ENCODE assay signal across 8 cellular contexts in the genomic region with DNA sequence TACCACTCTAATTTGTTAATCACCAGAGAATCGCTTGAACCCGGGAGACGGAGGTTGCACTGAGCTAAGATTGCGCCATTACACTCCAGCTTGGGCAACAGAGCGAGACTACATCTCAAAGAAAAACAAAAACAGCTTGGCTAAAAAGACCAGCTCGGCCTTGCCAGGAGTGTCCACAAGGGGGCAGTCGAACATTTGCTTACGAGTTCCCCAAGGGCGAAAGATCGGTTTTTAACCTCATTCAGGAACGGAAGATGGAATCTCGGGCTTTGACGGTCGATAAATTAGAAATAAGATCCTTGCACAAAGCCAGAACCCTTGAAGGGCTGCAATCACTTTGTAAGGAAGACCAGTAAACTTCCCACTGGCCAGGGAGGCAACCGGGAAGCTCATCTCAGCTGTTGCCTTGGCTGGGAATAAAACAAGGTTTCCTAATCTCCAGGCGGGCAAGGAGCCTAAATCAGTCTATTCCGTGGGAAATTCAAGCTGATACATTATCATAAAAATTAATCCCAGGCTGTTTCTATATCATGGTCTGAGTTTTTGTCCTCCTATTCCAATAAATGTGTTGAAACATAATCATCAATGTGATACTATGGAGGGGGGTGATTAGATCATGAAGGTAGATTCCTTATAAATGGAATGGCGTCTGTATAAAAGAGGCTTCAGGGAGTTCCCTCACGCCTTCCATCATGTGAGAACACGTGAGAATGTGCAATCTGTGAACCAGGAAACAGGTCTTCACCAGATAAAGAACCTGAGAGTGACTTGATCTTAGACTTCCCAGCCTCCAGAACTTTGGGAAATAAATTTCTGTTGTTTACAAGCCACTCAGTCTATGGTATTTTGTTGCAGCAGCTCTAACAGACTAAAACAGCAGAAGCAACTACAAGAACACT. TPM values are rescaled to one million over a fixed set of nuclear protein-coding genes. Genes with fewer than 3 reads are reported as not detected.
DNase-seq lines count a peak whose midpoint lies in the region; ATAC-seq and TF ChIP-seq lines count a peak whose summit lies in the region.

No MANE protein-coding gene starts in this region.

- no peak for TF ChIP-seq POLR2A in stomach (IDR thresholded peaks at IDR 0.05)

- WGBS in neuronal stem cell (ENCODE audit: extremely low coverage in 2 of 2, insufficient read length in 2 of 2, insufficient replicate concordance in 1 of 2), 2 donors, result no CpG with 5 or more reads among the region's 20 CpGs
- 5 to 9% (median 7%) methylated on average over 20 of the region's 20 CpGs for WGBS in stomach, 5 donors

- TF ChIP-seq EP300 in stomach (IDR thresholded peaks at IDR 0.05), result no peak

- H3K79me1 ChIP-seq in neuronal stem cell (ENCODE audit: low read depth, low read length), result no peaks in the 10 kb centered on the region

- H4K8ac ChIP-seq in neuronal stem cell (ENCODE audit: low read depth, low read length), result no peak overlapping the region

- no peak overlapping the region for H3K14ac ChIP-seq in neuronal stem cell (ENCODE audit: low read length)

- H3K27me3 ChIP-seq in neuronal stem cell (ENCODE audit: control insufficient read depth in 3 of 3, insufficient read depth in 3 of 3, low read depth in 1 of 3, low read length in 3 of 3), result peaks cover 0 to 11% (median 0%) of the 10 kb centered on the region in 3 experiments
- H3K27me3 ChIP-seq in stomach, result peaks cover 0 to 33% (median 0%) of the 10 kb centered on the region in 3 donors

- intact Hi-C loops in stomach (cut with DNase I; ENCODE audit: low total_unique reads), result loop anchor here (10.0 kb wide), 1 partner anchor 72 kb away; the partner anchor contains the start of gene CD248

- CTCF ChIA-PET in RWPE1 (lab: Yijun Ruan, JAX), result interaction anchor here (0.6 to 2.7 kb wide), 17 partner anchors 9 to 991 kb away, joined by 3 to 24 read pairs (median 4); partner anchors contain the start of genes B4GAT1, BRMS1, CD248 and RIN1

- peak overlapping the region; percentile 6 to 35 for H3K4me3 ChIP-seq in foreskin fibroblast (ENCODE audit: low read depth in 1 of 2, low read length in 2 of 2)
- peak overlapping the region in 1 of 2 donors; percentile 31 for H3K4me3 ChIP-seq in neuronal stem cell (ENCODE audit: low read length in 2 of 2)
- peak overlapping the region in 3 of 4 donors; percentile 22 to 32 (median 29) for H3K4me3 ChIP-seq in stomach

- H3K27ac ChIP-seq in RWPE1 (no peak overlapping the region), neuronal stem cell (replicated peaks; ENCODE audit: low read length) (no peak overlapping the region), stomach (peak overlapping the region in 1 of 5 donors; percentile 21)

- no peak overlapping the region for H4K91ac ChIP-seq in neuronal stem cell (ENCODE audit: low read depth, low read length, poor library complexity)

- DNase-seq in DMS53 (lab: John Stamatoyannopoulos, UW) (peak; percentile 92), M059J (ENCODE audit: low read depth) (peak; percentile 79), RWPE1 (ENCODE audit: low spot score) (peak; percentile 49), foreskin fibroblast (peak; percentile 78 to 93), neuronal stem cell (ENCODE audit: low spot score) (peak; percentile 87), stomach (peak; percentile 91)
- peak; percentile 67 for DNase-seq in activated effector memory CD4-positive, alpha-beta T cell treated with Interleukin-2 at 50 U/mL for 16 hours

- H2AK5ac ChIP-seq in neuronal stem cell (ENCODE audit: low read depth, low read length), result no peak overlapping the region

- H3K4me2 ChIP-seq in neuronal stem cell (ENCODE audit: insufficient read depth, low read length, poor library complexity, severe bottlenecking), result peak overlapping the region; percentile 23

- H3K9ac ChIP-seq in neuronal stem cell (ENCODE audit: low read depth, low read length, poor library complexity), result no peak overlapping the region

- no peak overlapping the region for H3K23ac ChIP-seq in neuronal stem cell (ENCODE audit: low read depth, low read length, poor library complexity)

- H2AFZ ChIP-seq in neuronal stem cell (ENCODE audit: low read length), result peak overlapping the region; percentile 91

- no peak overlapping the region for H2BK5ac ChIP-seq in neuronal stem cell (ENCODE audit: low read length)

- H2BK15ac ChIP-seq in neuronal stem cell (ENCODE audit: low read length), result no peak overlapping the region

- POLR2A ChIA-PET in RWPE1 (lab: Yijun Ruan, JAX; ENCODE audit: low non-redundant PET), result interaction anchor here (0.5 to 1.7 kb wide), 3 partner anchors 41 to 94 kb away, joined by 3 to 7 read pairs (median 5); partner anchors contain the start of gene DPP3

- H3K36me3 ChIP-seq in neuronal stem cell (replicated peaks in 1 of 2; ENCODE audit: control insufficient read depth in 2 of 2, insufficient read depth in 2 of 2, low read length in 2 of 2) (no peaks in the 10 kb centered on the region), stomach (no peaks in the 10 kb centered on the region)

- no peak overlapping the region for H2BK12ac ChIP-seq in neuronal stem cell (ENCODE audit: low read length)

- H2BK120ac ChIP-seq in neuronal stem cell (ENCODE audit: low read depth, low read length), result no peak overlapping the region

- H3K9me3 ChIP-seq in neuronal stem cell (replicated peaks in 1 of 2; ENCODE audit: control insufficient read depth in 2 of 2, insufficient read depth in 1 of 2, low read depth in 1 of 2, low read length in 2 of 2) (no peaks in the 10 kb centered on the region), stomach (no peaks in the 10 kb centered on the region)

- TF ChIP-seq CTCF in RWPE1 (conservative IDR thresholded peaks at IDR 0.05; ENCODE audit: low read depth) (peak; percentile 91), foreskin fibroblast (IDR thresholded peaks at IDR 0.05; ENCODE audit: low read depth, low read length) (peak; percentile 93), stomach (IDR thresholded peaks at IDR 0.05) (peak in 5 of 7 experiments; percentile 69 to 94 (median 91))

- no peak overlapping the region for H3K18ac ChIP-seq in neuronal stem cell (ENCODE audit: low read length)

- no peak overlapping the region for H3K4ac ChIP-seq in neuronal stem cell (ENCODE audit: low read length)

- ATAC-seq in GM21447 (IDR thresholded peaks at IDR 0.05; ENCODE audit: unreplicated experiment), result no peak

- H3K4me1 ChIP-seq in neuronal stem cell (ENCODE audit: control insufficient read depth in 2 of 2, insufficient read depth in 1 of 2, low read depth in 1 of 2, low read length in 2 of 2) (no peaks in the 10 kb centered on the region), stomach (peaks cover 0 to 11% (median 10%) of the 10 kb centered on the region in 4 donors)

RNA-seq across cellular contexts. Expression of gene SLC29A2, which starts 14.9 kb away (rescaled TPM):
- total RNA-seq in M059J (2014; rRNA removed; shearing (Covaris generic)), result 1.6 and 6.1 TPM in 2 replicates
- 36.9 TPM for polyA plus RNA-seq in neuronal stem cell (2013, experiment 1 of 2)
- polyA plus RNA-seq in neuronal stem cell (2013, experiment 2 of 2), result 36.4 TPM
- 10 to 100 TPM in 1 of 5 donors, 1 to 10 TPM in 4; 3.9 to 14.3 (median 7.0) TPM for total RNA-seq in stomach
- polyA plus RNA-seq in stomach, result 10 to 100 TPM in 1 of 3 donors, 1 to 10 TPM in 2; 2.0 to 10.1 (median 5.8) TPM

RNA-seq across cellular contexts. Expression of gene NPAS4, which starts 34.4 kb away (rescaled TPM):
- not detected in 2 replicates for total RNA-seq in M059J (2014; rRNA removed; shearing (Covaris generic))
- 0.74 TPM for polyA plus RNA-seq in neuronal stem cell (2013, experiment 1 of 2)
- 0.62 TPM for polyA plus RNA-seq in neuronal stem cell (2013, experiment 2 of 2)
- 1 to 10 TPM in 1 of 5 donors, under 1 TPM in 1, not detected in 3; 0.89 to 1.7 TPM for total RNA-seq in stomach
- under 1 TPM in 2 of 3 donors, not detected in 1; 0.25 to 0.50 TPM for polyA plus RNA-seq in stomach

RNA-seq across cellular contexts. Expression of gene B4GAT1, which starts 39.0 kb away (rescaled TPM):
- total RNA-seq in M059J (2014; rRNA removed; shearing (Covaris generic)), result 33.0 and 40.3 TPM in 2 replicates
- polyA plus RNA-seq in neuronal stem cell (2013, experiment 1 of 2), result 31.8 TPM
- 30.8 TPM for polyA plus RNA-seq in neuronal stem cell (2013, experiment 2 of 2)
- total RNA-seq in stomach, result 10 to 100 TPM in 4 of 5 donors, 1 to 10 TPM in 1; 3.5 to 22.3 (median 18.4) TPM
- 10 to 100 TPM; 10.8 to 17.3 (median 11.3) TPM for polyA plus RNA-seq in stomach

RNA-seq across cellular contexts. Expression of gene BRMS1, which starts 41.5 kb away (rescaled TPM):
- 80.9 and 93.6 TPM in 2 replicates for total RNA-seq in M059J (2014; rRNA removed; shearing (Covaris generic))
- 23.5 TPM for polyA plus RNA-seq in neuronal stem cell (2013, experiment 1 of 2)
- polyA plus RNA-seq in neuronal stem cell (2013, experiment 2 of 2), result 21.8 TPM
- 100 to 1,000 TPM in 1 of 5 donors, 10 to 100 TPM in 4; 14.6 to 105 (median 37.4) TPM for total RNA-seq in stomach
- polyA plus RNA-seq in stomach, result 10 to 100 TPM; 60.1 to 68.7 (median 64.2) TPM

RNA-seq across cellular contexts. Expression of gene RIN1, which starts 50.2 kb away (rescaled TPM):
- 13.5 and 19.6 TPM in 2 replicates for total RNA-seq in M059J (2014; rRNA removed; shearing (Covaris generic))
- 2.4 TPM for polyA plus RNA-seq in neuronal stem cell (2013, experiment 1 of 2)
- 2.1 TPM for polyA plus RNA-seq in neuronal stem cell (2013, experiment 2 of 2)
- 10 to 100 TPM in 2 of 5 donors, 1 to 10 TPM in 2, under 1 TPM in 1; 0.58 to 26.4 (median 7.1) TPM for total RNA-seq in stomach
- 10 to 100 TPM in 2 of 3 donors, 1 to 10 TPM in 1; 7.8 to 17.3 (median 10.7) TPM for polyA plus RNA-seq in stomach
